Comparison of ENCODE assay signal across 21 cellular contexts in genomic region chr11:87439981-87440760, GRCh38.
A peak's percentile ranks its signal among the peaks of the same experiment; 100 is the strongest.
DNase-seq lines count a peak whose midpoint lies in the region; ATAC-seq and TF ChIP-seq lines count a peak whose summit lies in the region.
"Had no signal": no experiment of that assay in that cellular context is flagged by ENCODE, and none has a peak within 500 bp of the region (broad histone marks: within the 10 kb centered on the region; RNA-seq: fewer than 3 reads in every experiment).

No MANE protein-coding gene starts in this region.

- no peaks in the 10 kb centered on the region for H3K4me1 Mint-ChIP-seq in CD8-positive, alpha-beta memory T cell
- H3K4me1 Mint-ChIP-seq: B cell; CD4-positive, alpha-beta memory T cell had no signal

- H3K27ac ChIP-seq in ascending aorta: peak overlapping the region; percentile 5 to 33
- peak overlapping the region in 1 of 10 donors; percentile 32 for H3K27ac ChIP-seq in heart right ventricle
- peak overlapping the region; percentile 49 for H3K27ac ChIP-seq in osteoblast (ENCODE audit: low read depth, low read length)
- no peak overlapping the region for H3K27ac ChIP-seq in CD8-positive, alpha-beta memory T cell (ENCODE audit: low read depth, low read length)

- H3K4me3 ChIP-seq in ascending aorta (no peak overlapping the region), heart right ventricle (no peak overlapping the region), osteoblast (ENCODE audit: insufficient read depth, low read length) (no peak overlapping the region)
- no peak overlapping the region for H3K4me3 ChIP-seq in CD8-positive, alpha-beta memory T cell (ENCODE audit: low read length)

- H3K4me1 ChIP-seq in ascending aorta (peaks cover 0 to 13% of the 10 kb centered on the region in 2 donors), heart right ventricle (peaks cover 0 to 13% (median 0%) of the 10 kb centered on the region in 9 donors), osteoblast (ENCODE audit: insufficient read depth, low read length) (peaks cover 41% of the 10 kb centered on the region)
- H3K4me1 ChIP-seq in CD8-positive, alpha-beta memory T cell (ENCODE audit: insufficient read depth, low read length): no peaks in the 10 kb centered on the region

- no peaks in the 10 kb centered on the region for H3K36me3 ChIP-seq in ascending aorta
- no peaks in the 10 kb centered on the region for H3K36me3 ChIP-seq in heart right ventricle
- H3K36me3 ChIP-seq in osteoblast (ENCODE audit: insufficient read depth, low read length): no peaks in the 10 kb centered on the region
- H3K36me3 ChIP-seq in CD8-positive, alpha-beta memory T cell (ENCODE audit: insufficient read depth, low read length): no peaks in the 10 kb centered on the region

- no peak overlapping the region for H3K4me2 ChIP-seq in osteoblast (ENCODE audit: insufficient read depth, low read length)

- H4K20me1 ChIP-seq in osteoblast (ENCODE audit: insufficient read depth, low read length): no peaks in the 10 kb centered on the region

- H3K9me3 Mint-ChIP-seq in CD8-positive, alpha-beta memory T cell: no peaks in the 10 kb centered on the region
- H3K9me3 Mint-ChIP-seq: CD4-positive, alpha-beta memory T cell had no signal

- WGBS in heart right ventricle, 2 donors: 57 to 63% methylated on average over 4 of the region's 4 CpGs

- peak; percentile 54 for DNase-seq in EL
- no peak for DNase-seq in ascending aorta (ENCODE audit: low spot score in 2 of 2)
- no peak for DNase-seq in heart right ventricle
- DNase-seq in osteoblast (ENCODE audit: insufficient read length, low spot score, missing footprints): no peak
- DNase-seq in NCI-H2227 (lab: John Stamatoyannopoulos, UW; ENCODE audit: unreplicated experiment): no peak
- DNase-seq in CD8-positive, alpha-beta memory T cell: no peak
- no peak for DNase-seq in NOMO-1 treated with DMSO at 0.1 percent for 48 hours (lab: John Stamatoyannopoulos, UW; ENCODE audit: unreplicated experiment)
- DNase-seq: ACHN; Calu3; CD4-positive, alpha-beta memory T cell; DMS53; GOT3; KG1; MV-4-11; NCI-H1694 treated with DMSO at 0.1 percent for 48 hours; NCI-H2107; NCI-H226; NCI-H524; NCI-H82 had no signal

- H3K9me3 ChIP-seq in ascending aorta: no peaks in the 10 kb centered on the region
- no peaks in the 10 kb centered on the region for H3K9me3 ChIP-seq in heart right ventricle
- no peaks in the 10 kb centered on the region for H3K9me3 ChIP-seq in osteoblast (ENCODE audit: low read depth, low read length)
- no peaks in the 10 kb centered on the region for H3K9me3 ChIP-seq in CD8-positive, alpha-beta memory T cell (ENCODE audit: low read length)

- H3K27me3 ChIP-seq in ascending aorta (no peaks in the 10 kb centered on the region), heart right ventricle (no peaks in the 10 kb centered on the region), osteoblast (ENCODE audit: insufficient read depth, low read length) (no peaks in the 10 kb centered on the region)
- no peaks in the 10 kb centered on the region for H3K27me3 ChIP-seq in CD8-positive, alpha-beta memory T cell (ENCODE audit: insufficient read depth, low read length, poor library complexity, severe bottlenecking)

- no peak overlapping the region for H3K4me3 Mint-ChIP-seq in CD8-positive, alpha-beta memory T cell
- H3K4me3 Mint-ChIP-seq: B cell; CD4-positive, alpha-beta memory T cell had no signal

- CTCF ChIA-PET in CD8-positive, alpha-beta memory T cell (lab: Charles Lee): interaction anchor here (2.0 kb wide), 1 partner anchor 8 kb away, joined by 7 read pairs; no protein-coding TSS in a partner anchor

- no peak for TF ChIP-seq CTCF in ascending aorta (IDR thresholded peaks at IDR 0.05)
- no peak for TF ChIP-seq CTCF in heart right ventricle (IDR thresholded peaks at IDR 0.05)
- TF ChIP-seq CTCF in osteoblast (IDR thresholded peaks at IDR 0.05; ENCODE audit: extremely low read depth, low read depth, low read length): no peak

- H3K27me3 Mint-ChIP-seq in CD8-positive, alpha-beta memory T cell: peaks cover 0 to 4% of the 10 kb centered on the region in 2 donors
- H3K27me3 Mint-ChIP-seq: B cell had no signal

- H3K27ac Mint-ChIP-seq in CD8-positive, alpha-beta memory T cell: no peak overlapping the region
- H3K27ac Mint-ChIP-seq: B cell; CD4-positive, alpha-beta memory T cell had no signal

- intact Hi-C loops in ascending aorta (cut with DNase I): no loop called here
- intact Hi-C loops in heart right ventricle (cut with DNase I): no loop called here

- POLR2A ChIA-PET in CD8-positive, alpha-beta memory T cell (lab: Charles Lee): no interaction called here

- peak in 5 of 8 donors; percentile 33 to 56 (median 35) for ATAC-seq in heart right ventricle
- ATAC-seq: HCT116 had no signal

- H2AFZ ChIP-seq in osteoblast (ENCODE audit: low read length): peak overlapping the region; percentile 53

- H3K79me2 ChIP-seq in osteoblast (ENCODE audit: insufficient read depth, low read length): no peaks in the 10 kb centered on the region

- H3K36me3 Mint-ChIP-seq in CD8-positive, alpha-beta memory T cell: peaks cover 0 to 1% (median 0%) of the 10 kb centered on the region in 3 donors
- H3K36me3 Mint-ChIP-seq: CD4-positive, alpha-beta memory T cell had no signal
